ENCODE assay signal across 8 cellular contexts in genomic region chr5:172123269-172123692, GRCh38.
DNase-seq lines count a peak whose midpoint lies in the region; ATAC-seq lines count a peak whose summit lies in the region.

No MANE protein-coding gene starts in this region.

- peaks cover 43% of the 10 kb centered on the region for H3K9me3 ChIP-seq in BLaER1

- H3K36me3 ChIP-seq in BLaER1 = peaks cover 87% of the 10 kb centered on the region

- peak overlapping the region; percentile 72 for H3K4me2 ChIP-seq in BLaER1

- no peak overlapping the region for H3K4me3 ChIP-seq in BLaER1

- peaks cover 41% of the 10 kb centered on the region for H3K4me1 ChIP-seq in BLaER1

- H3K27me3 ChIP-seq in BLaER1 = no peaks in the 10 kb centered on the region

- 0 out of 2 replicates have a peak overlapping the region, but pooled peaks have one; percentile 34 for H3K9ac ChIP-seq in BLaER1

- DNase-seq in NCI-H1092 (lab: John Stamatoyannopoulos, UW) = peak; percentile 42
- DNase-seq in caudate nucleus (lab: John Stamatoyannopoulos, UW) = peak in 36 of 61 donors; percentile 3 to 75 (median 36)
- no peak for DNase-seq in left lobe of liver (ENCODE audit: low spot score)
- no peak for DNase-seq in NCI-H1048 (lab: John Stamatoyannopoulos, UW)

- ATAC-seq in left lobe of liver (peak; percentile 77), HG02588 (IDR thresholded peaks at IDR 0.05; ENCODE audit: unreplicated experiment) (no peak), GM21381 (IDR thresholded peaks at IDR 0.05; ENCODE audit: unreplicated experiment) (no peak), HG03571 (IDR thresholded peaks at IDR 0.05; ENCODE audit: unreplicated experiment) (no peak)

- peaks cover 40% of the 10 kb centered on the region for H4K20me1 ChIP-seq in BLaER1

- H3K27ac ChIP-seq in BLaER1 = peak overlapping the region; percentile 63
- H3K27ac ChIP-seq in caudate nucleus (ENCODE audit: low read depth, low read length) = no peak overlapping the region

Comparison
In these comparisons a context has a peak if more than half of its experiments do, and no peak if none do; other contexts are left out.
1. DNase-seq: peak in NCI-H1092 (single experiment) and caudate nucleus (36 of 61); none in left lobe of liver (single experiment) and NCI-H1048 (single experiment).